In genomic region chr16:11743308-11744074, GRCh38 we compare ENCODE assay signal across 8 cellular contexts. TPM values are rescaled to one million over a fixed set of nuclear protein-coding genes. Genes with fewer than 3 reads are reported as not detected.
DNase-seq lines count a peak whose midpoint lies in the region; ATAC-seq and TF ChIP-seq lines count a peak whose summit lies in the region.

No MANE protein-coding gene starts in this region.

- no peak for TF ChIP-seq POLR2A in testis (IDR thresholded peaks at IDR 0.05)

- TF ChIP-seq CTCF in BJ (IDR thresholded peaks at IDR 0.05; ENCODE audit: insufficient read depth, low read depth, low read length) (no peak), testis (IDR thresholded peaks at IDR 0.05) (no peak)

- H2AK5ac ChIP-seq in mesenchymal stem cell (ENCODE audit: low read length, severe bottlenecking), result no peak overlapping the region

- H3K4me3 ChIP-seq in BJ (ENCODE audit: low read depth, low read length), result peak overlapping the region; percentile 39
- H3K4me3 ChIP-seq in SK-N-MC, result peak overlapping the region; percentile 87
- H3K4me3 ChIP-seq in mesenchymal stem cell (ENCODE audit: insufficient read depth in 1 of 2, low read depth in 1 of 2, low read length in 2 of 2), result peak overlapping the region; percentile 82 to 97
- H3K4me3 ChIP-seq in testis, result peak overlapping the region; percentile 82 to 90

- H2BK5ac ChIP-seq in mesenchymal stem cell (ENCODE audit: low read depth, low read length, poor library complexity, severe bottlenecking), result no peak overlapping the region

- H3K27me3 Mint-ChIP-seq in dendritic cell treated with granulocyte-macrophage colony-stimulating factor and Interleukin-4, amounts not matched to agents 40 ng/mL and 50 ng/mL, for 4 days, result no peaks in the 10 kb centered on the region

- peaks cover 10% of the 10 kb centered on the region for H3K79me1 ChIP-seq in mesenchymal stem cell (replicated peaks; ENCODE audit: low read length, poor library complexity, severe bottlenecking)

- H3K18ac ChIP-seq in mesenchymal stem cell (ENCODE audit: low read depth in 1 of 2, low read length in 2 of 2), result peak overlapping the region; percentile 35 to 55

- no peak overlapping the region for H2BK15ac ChIP-seq in mesenchymal stem cell (ENCODE audit: low read depth, poor library complexity, severe bottlenecking)

- H2AFZ ChIP-seq in mesenchymal stem cell (ENCODE audit: low read depth, low read length), result peak overlapping the region; percentile 49

- H2BK12ac ChIP-seq in mesenchymal stem cell (ENCODE audit: low read length in 2 of 2), result peak overlapping the region in 1 of 2 experiments; percentile 69

- H3K27ac ChIP-seq in SK-N-MC (peak overlapping the region; percentile 73; the same call in 1 of the 2 replicates), mesenchymal stem cell (ENCODE audit: low read length, poor library complexity, severe bottlenecking) (peak overlapping the region; percentile 56), testis (peak overlapping the region; percentile 88 to 97)

- peak overlapping the region; percentile 92 for H3K4me3 Mint-ChIP-seq in dendritic cell treated with granulocyte-macrophage colony-stimulating factor and Interleukin-4, amounts not matched to agents 40 ng/mL and 50 ng/mL, for 4 days

- H3K14ac ChIP-seq in mesenchymal stem cell (ENCODE audit: low read length in 2 of 2), result no peak overlapping the region

- no peaks in the 10 kb centered on the region for H3K27me3 ChIP-seq in BJ (ENCODE audit: control insufficient read depth, insufficient read depth, low read length)
- H3K27me3 ChIP-seq in mesenchymal stem cell (ENCODE audit: control insufficient read depth in 1 of 2, insufficient read depth in 1 of 2, low read length in 2 of 2), result no peaks in the 10 kb centered on the region
- no peaks in the 10 kb centered on the region for H3K27me3 ChIP-seq in testis

- H3K9ac ChIP-seq in SK-N-MC (ENCODE audit: insufficient read length), result no peak overlapping the region
- peak overlapping the region; percentile 92 for H3K9ac ChIP-seq in mesenchymal stem cell (ENCODE audit: low read length)

- POLR2A ChIA-PET in BJ (lab: Charles Lee), result interaction anchor here (0.8 to 1.7 kb wide), 2 partner anchors 40 to 54 kb away, joined by 3 to 6 read pairs; partner anchors contain the start of gene ZC3H7A

- H3K4me1 ChIP-seq in mesenchymal stem cell (ENCODE audit: control insufficient read depth, insufficient read depth, low read depth, low read length), result peaks cover 8% of the 10 kb centered on the region
- H3K4me1 ChIP-seq in testis, result peaks cover 14% of the 10 kb centered on the region

- peak overlapping the region; percentile 15 for H2BK120ac ChIP-seq in mesenchymal stem cell (ENCODE audit: low read depth, low read length)

- CTCF ChIA-PET in BJ (lab: Yijun Ruan, JAX), result interaction anchor here (1.0 to 4.0 kb wide), 3 partner anchors 29 to 54 kb away, joined by 4 to 24 read pairs (median 5); partner anchors contain the start of gene ZC3H7A

- peak overlapping the region; percentile 96 for H3K27ac Mint-ChIP-seq in dendritic cell treated with granulocyte-macrophage colony-stimulating factor and Interleukin-4, amounts not matched to agents 40 ng/mL and 50 ng/mL, for 4 days

- H3K4me2 ChIP-seq in mesenchymal stem cell (ENCODE audit: low read length, poor library complexity, severe bottlenecking), result peak overlapping the region; percentile 59

- H3K9me3 Mint-ChIP-seq in dendritic cell treated with granulocyte-macrophage colony-stimulating factor and Interleukin-4, amounts not matched to agents 40 ng/mL and 50 ng/mL, for 4 days, result no peaks in the 10 kb centered on the region

- ATAC-seq in GM19351 (IDR thresholded peaks at IDR 0.05; ENCODE audit: unreplicated experiment), result no peak

- H3K36me3 ChIP-seq in BJ (ENCODE audit: control insufficient read depth, insufficient read depth, low read length) (peaks cover 4% of the 10 kb centered on the region; the same call in 1 of the 2 replicates), SK-N-MC (ENCODE audit: insufficient read depth, low read length) (no peaks in the 10 kb centered on the region; the same call in 1 of the 2 replicates), mesenchymal stem cell (ENCODE audit: control insufficient read depth in 1 of 2, insufficient read depth in 2 of 2, low read depth in 1 of 2, low read length in 2 of 2) (peaks cover 4 to 9% of the 10 kb centered on the region in 2 experiments), testis (ENCODE audit: low read depth, missing control alignments) (no peaks in the 10 kb centered on the region)

- H3K9me3 ChIP-seq in SK-N-MC (ENCODE audit: low read depth, low read length) (no peaks in the 10 kb centered on the region), mesenchymal stem cell (ENCODE audit: control insufficient read depth, low read length) (no peaks in the 10 kb centered on the region), testis (no peaks in the 10 kb centered on the region)

- DNase-seq in BJ (ENCODE audit: low read depth) (no peak), H4 (ENCODE audit: low spot score) (peak; percentile 45), SK-N-MC (ENCODE audit: low read depth, low spot score) (no peak), mesenchymal stem cell (peak; percentile 89), testis (peak; percentile 46), DMS153 (lab: John Stamatoyannopoulos, UW) (no peak)

- H4K8ac ChIP-seq in mesenchymal stem cell (ENCODE audit: low read length), result peak overlapping the region; percentile 35

- no peak overlapping the region for H3K23ac ChIP-seq in mesenchymal stem cell (ENCODE audit: low read length in 2 of 2)

- no peak overlapping the region for H3K4ac ChIP-seq in mesenchymal stem cell (ENCODE audit: low read depth in 1 of 2, low read length in 2 of 2)

- peaks cover 54% of the 10 kb centered on the region for H3K4me1 Mint-ChIP-seq in dendritic cell treated with granulocyte-macrophage colony-stimulating factor and Interleukin-4, amounts not matched to agents 40 ng/mL and 50 ng/mL, for 4 days (ENCODE audit: low read depth)

- H3K36me3 Mint-ChIP-seq in dendritic cell treated with granulocyte-macrophage colony-stimulating factor and Interleukin-4, amounts not matched to agents 40 ng/mL and 50 ng/mL, for 4 days (ENCODE audit: low read depth), result peaks cover 43% of the 10 kb centered on the region

- intact Hi-C loops in dendritic cell treated with granulocyte-macrophage colony-stimulating factor and Interleukin-4, amounts not matched to agents 40 ng/mL and 50 ng/mL, for 4 days (cut with micrococcal nuclease), result loop anchor here (5.0 kb wide), 2 partner anchors 39 to 54 kb away; partner anchors contain the start of gene ZC3H7A
- intact Hi-C loops in testis (cut with DNase I; ENCODE audit: low total_unique reads), result no loop called here

- no peak overlapping the region for H4K91ac ChIP-seq in mesenchymal stem cell (ENCODE audit: low read length)

- 63% methylated on average over 11 of the region's 21 CpGs for WGBS in mesenchymal stem cell
- WGBS in testis, 2 donors, result 35 to 42% methylated on average over 20 to 21 of the region's 21 CpGs

RNA-seq across cellular contexts. Expression of gene TXNDC11, which starts 0.8 kb away (rescaled TPM):
- polyA plus RNA-seq in BJ (2011; rRNA removed) (41.6 and 45.1 TPM in 2 replicates), testis (ENCODE audit: insufficient read depth, low read depth, low replicate concordance) (34.4 TPM)
- 18.6 and 24.5 TPM in 2 replicates for polyA minus RNA-seq in BJ (2011; rRNA and poly(A)+ RNA removed)
- 23.7 and 24.4 TPM in 2 replicates for total RNA-seq in H4 (2014; rRNA removed; shearing (Covaris generic))
- 31.9 TPM for polyA plus RNA-seq in mesenchymal stem cell (2013, experiment 1 of 2)
- polyA plus RNA-seq in mesenchymal stem cell (2013, experiment 2 of 2), result 32.0 TPM
- 10 to 100 TPM; 42.3 to 45.3 TPM for total RNA-seq in testis

RNA-seq across cellular contexts. Expression of gene ZC3H7A, which starts 53.6 kb away (rescaled TPM):
- polyA plus RNA-seq in BJ (2011; rRNA removed) (30.4 and 54.9 TPM in 2 replicates), testis (ENCODE audit: insufficient read depth, low read depth, low replicate concordance) (24.6 TPM)
- 25.5 and 31.2 TPM in 2 replicates for polyA minus RNA-seq in BJ (2011; rRNA and poly(A)+ RNA removed)
- total RNA-seq in H4 (2014; rRNA removed; shearing (Covaris generic)), result 16.7 and 19.4 TPM in 2 replicates
- 36.3 TPM for polyA plus RNA-seq in mesenchymal stem cell (2013, experiment 1 of 2)
- 35.3 TPM for polyA plus RNA-seq in mesenchymal stem cell (2013, experiment 2 of 2)
- total RNA-seq in testis, result 10 to 100 TPM; 41.4 to 48.8 TPM

Comparison
In these comparisons a context has a peak if more than half of its experiments do, and no peak if none do; other contexts are left out.
1. DNase-seq: peak in H4 (single experiment), mesenchymal stem cell (single experiment) and testis (single experiment); none in BJ (single experiment), SK-N-MC (single experiment) and DMS153 (single experiment).
2. H3K4me3 ChIP-seq: peak in every context shown above with its lines; median percentile 90 in mesenchymal stem cell; 87 in SK-N-MC; 86 in testis; 39 in BJ.
3. Peak in every context shown above with its lines, with median percentiles within 50 percentile points of each other: H3K27ac ChIP-seq.